In the genomic region with DNA sequence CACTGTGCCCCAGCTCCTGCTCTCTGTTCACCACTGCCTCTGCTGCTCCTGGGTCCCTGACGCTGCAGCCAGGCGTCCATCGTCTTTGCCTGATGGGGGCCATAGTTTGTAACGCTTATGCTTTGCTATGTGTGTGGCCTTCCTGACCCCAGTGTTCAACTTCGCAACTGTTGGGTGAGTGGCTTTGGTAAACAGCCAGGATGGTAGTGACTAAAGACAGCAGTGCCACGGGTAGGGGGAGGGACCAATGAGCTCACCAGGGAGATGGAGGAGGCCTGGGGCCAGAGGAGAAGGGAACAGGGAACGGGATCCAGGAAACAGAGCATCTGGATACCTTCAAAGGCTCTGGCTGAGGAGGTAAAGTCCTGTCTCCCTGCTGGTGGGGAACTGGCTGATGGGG, we compare ENCODE assay signal across 1 cellular context.
TF ChIP-seq lines count a peak whose summit lies in the region.

No MANE protein-coding gene starts in this region.

TF ChIP-seq in IMR-90, 13 proteins besides CTCF, POLR2A, EP300 and RAD21 (continued from another document):
- TF ChIP-seq MAFK (IDR thresholded peaks at IDR 0.05; ENCODE audit: low read depth, low read length) (no peak), SMC3 (IDR thresholded peaks at IDR 0.05; ENCODE audit: low read depth, low read length) (no peak), CHD1 (IDR thresholded peaks at IDR 0.05; ENCODE audit: low read depth, low read length) (no peak), CEBPB (IDR thresholded peaks at IDR 0.05; ENCODE audit: low read depth, low read length) (no peak)
- TF ChIP-seq, protein P1, sequence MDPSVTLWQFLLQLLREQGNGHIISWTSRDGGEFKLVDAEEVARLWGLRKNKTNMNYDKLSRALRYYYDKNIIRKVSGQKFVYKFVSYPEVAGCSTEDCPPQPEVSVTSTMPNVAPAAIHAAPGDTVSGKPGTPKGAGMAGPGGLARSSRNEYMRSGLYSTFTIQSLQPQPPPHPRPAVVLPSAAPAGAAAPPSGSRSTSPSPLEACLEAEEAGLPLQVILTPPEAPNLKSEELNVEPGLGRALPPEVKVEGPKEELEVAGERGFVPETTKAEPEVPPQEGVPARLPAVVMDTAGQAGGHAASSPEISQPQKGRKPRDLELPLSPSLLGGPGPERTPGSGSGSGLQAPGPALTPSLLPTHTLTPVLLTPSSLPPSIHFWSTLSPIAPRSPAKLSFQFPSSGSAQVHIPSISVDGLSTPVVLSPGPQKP (IDR thresholded peaks at IDR 0.05; ENCODE audit: borderline replicate concordance, low read depth, low read length): no peak
- TF ChIP-seq, protein P2, sequence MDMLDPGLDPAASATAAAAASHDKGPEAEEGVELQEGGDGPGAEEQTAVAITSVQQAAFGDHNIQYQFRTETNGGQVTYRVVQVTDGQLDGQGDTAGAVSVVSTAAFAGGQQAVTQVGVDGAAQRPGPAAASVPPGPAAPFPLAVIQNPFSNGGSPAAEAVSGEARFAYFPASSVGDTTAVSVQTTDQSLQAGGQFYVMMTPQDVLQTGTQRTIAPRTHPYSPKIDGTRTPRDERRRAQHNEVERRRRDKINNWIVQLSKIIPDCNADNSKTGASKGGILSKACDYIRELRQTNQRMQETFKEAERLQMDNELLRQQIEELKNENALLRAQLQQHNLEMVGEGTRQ (IDR thresholded peaks at IDR 0.05; ENCODE audit: low read depth, low read length): no peak
